ENCODE assay signal across 8 cellular contexts in genomic region chr2:3780477-3781402, GRCh38.
DNase-seq lines count a peak whose midpoint lies in the region; ATAC-seq lines count a peak whose summit lies in the region.

No MANE protein-coding gene starts in this region.

- no peaks in the 10 kb centered on the region for H3K9me3 ChIP-seq in SJSA1 (replicated peaks)

- H3K4me1 Mint-ChIP-seq in activated naive CD8-positive, alpha-beta T cell treated with anti-CD3 and anti-CD28 coated beads, Interleukin-2, amount 50 U/mL, for 24 hours: peaks cover 7% of the 10 kb centered on the region

- H3K4me1 ChIP-seq in SJSA1 (replicated peaks): peaks cover 20% of the 10 kb centered on the region

- H3K4me3 ChIP-seq in SJSA1: no peak overlapping the region

- H3K36me3 ChIP-seq in SJSA1: no peaks in the 10 kb centered on the region

- H3K27me3 ChIP-seq in SJSA1 (replicated peaks): no peaks in the 10 kb centered on the region

- 0 out of 2 replicates have a peak overlapping the region, but pooled peaks have one; percentile 16 for H3K27ac ChIP-seq in SJSA1

- DNase-seq in DMS 273 (lab: John Stamatoyannopoulos, UW; ENCODE audit: unreplicated experiment) (peak; percentile 75), DMS 273 treated with DMSO at 0.1 percent for 48 hours (lab: John Stamatoyannopoulos, UW) (no peak), HCEC 1CT (peak; percentile 13), M059J (ENCODE audit: low read depth) (peak; percentile 65), SJSA1 (ENCODE audit: low read depth in 1 of 2, low spot score in 2 of 2) (peak; percentile 46 to 65), iPS DF 19.7 (ENCODE audit: low read depth, low spot score) (peak; percentile 15)
- peak; percentile 60 for DNase-seq in activated naive CD8-positive, alpha-beta T cell treated with anti-CD3 and anti-CD28 coated beads, Interleukin-2, amount 50 U/mL, for 24 hours
- DNase-seq in stimulated activated CD4-positive, alpha-beta T cell treated with anti-CD3 and anti-CD28 coated beads, Interleukin-2, amount 100 ng/mL, for 24 hours: peak; percentile 51 to 67

- peaks cover 22% of the 10 kb centered on the region for H3K27me3 Mint-ChIP-seq in activated naive CD8-positive, alpha-beta T cell treated with anti-CD3 and anti-CD28 coated beads, Interleukin-2, amount 50 U/mL, for 24 hours

- H3K36me3 Mint-ChIP-seq in activated naive CD8-positive, alpha-beta T cell treated with anti-CD3 and anti-CD28 coated beads, Interleukin-2, amount 50 U/mL, for 24 hours (ENCODE audit: low read depth): no peaks in the 10 kb centered on the region

- no peak overlapping the region for H3K4me3 Mint-ChIP-seq in activated naive CD8-positive, alpha-beta T cell treated with anti-CD3 and anti-CD28 coated beads, Interleukin-2, amount 50 U/mL, for 24 hours

- no peaks in the 10 kb centered on the region for H3K9me3 Mint-ChIP-seq in activated naive CD8-positive, alpha-beta T cell treated with anti-CD3 and anti-CD28 coated beads, Interleukin-2, amount 50 U/mL, for 24 hours

- H3K27ac Mint-ChIP-seq in activated naive CD8-positive, alpha-beta T cell treated with anti-CD3 and anti-CD28 coated beads, Interleukin-2, amount 50 U/mL, for 24 hours: no peak overlapping the region

- ATAC-seq in activated naive CD8-positive, alpha-beta T cell treated with anti-CD3 and anti-CD28 coated beads, Interleukin-2, amount 50 U/mL, for 24 hours: peak; percentile 93
